Comparison of ENCODE assay signal across 1 cellular context in the genomic region with DNA sequence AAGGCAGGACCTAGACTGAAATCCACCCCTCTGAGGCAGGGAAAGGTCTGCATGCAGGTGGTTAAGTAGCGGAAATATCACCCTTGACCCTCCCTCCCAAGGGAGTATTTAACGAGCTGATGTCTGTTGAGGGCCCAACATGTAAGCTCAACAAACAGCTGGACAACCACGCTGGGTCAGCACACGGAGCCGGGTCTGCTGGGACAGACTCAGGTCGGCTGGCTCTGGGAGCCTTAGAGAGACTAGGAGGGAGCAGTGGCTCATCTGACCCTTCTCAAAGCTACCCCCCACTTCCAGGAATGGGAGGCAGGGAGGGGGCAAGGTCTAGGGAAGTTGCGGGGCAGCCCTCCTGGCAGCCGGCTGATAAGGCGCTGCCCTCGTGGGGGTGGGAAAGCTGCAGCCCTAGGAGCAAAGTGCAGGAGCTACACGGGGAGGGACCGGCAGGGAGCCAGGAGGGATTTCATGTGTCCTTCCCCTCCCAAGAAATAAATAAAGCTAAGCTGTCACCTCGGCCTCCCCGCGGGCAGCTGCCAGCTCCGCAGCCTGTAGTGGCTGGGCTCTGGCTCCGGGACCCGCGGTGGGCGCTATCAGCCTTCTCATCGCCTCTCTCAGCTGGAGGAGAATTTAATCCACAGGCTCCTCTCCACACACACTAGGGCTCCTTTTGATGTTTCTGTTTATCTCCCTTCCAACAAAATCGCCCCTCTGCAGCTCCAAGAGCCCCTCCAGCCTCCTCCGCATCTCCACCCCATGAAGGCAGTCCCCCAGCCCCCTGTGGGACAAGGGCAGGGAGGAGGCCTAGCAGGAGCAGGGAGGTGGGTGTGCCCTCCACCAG.
A peak's percentile ranks its signal among the peaks of the same experiment; 100 is the strongest.
TF ChIP-seq lines count a peak whose summit lies in the region.

No MANE protein-coding gene starts in this region.

TF ChIP-seq in HepG2, 621 proteins besides CTCF, POLR2A, EP300 and RAD21 (continued from another document and continues in another):
- TF ChIP-seq TIGD3 (CRISPR knock-in tag; IDR thresholded peaks at IDR 0.05; ENCODE audit: borderline replicate concordance) (peak; percentile 3; the same call in 1 of the 2 replicates), SALL2 (CRISPR knock-in tag; IDR thresholded peaks at IDR 0.05) (no peak), NCOA2 (CRISPR knock-in tag; IDR thresholded peaks at IDR 0.05) (peak; percentile 60; the same call in 1 of the 2 replicates), DPF2 (CRISPR knock-in tag; IDR thresholded peaks at IDR 0.05; ENCODE audit: borderline replicate concordance, low read depth) (peak; percentile 81), ZNF746 (CRISPR knock-in tag; IDR thresholded peaks at IDR 0.05) (peak; percentile 77), PHF21A (CRISPR knock-in tag; IDR thresholded peaks at IDR 0.05) (peak; percentile 74), CHCHD3 (CRISPR knock-in tag; IDR thresholded peaks at IDR 0.05) (peak; percentile 47; the same call in 1 of the 2 replicates), ZNF747 (CRISPR knock-in tag; IDR thresholded peaks at IDR 0.05; ENCODE audit: borderline replicate concordance) (peak; percentile 78; the same call in 1 of the 2 replicates), GABPB1 (CRISPR knock-in tag; IDR thresholded peaks at IDR 0.05) (peak; percentile 46; the same call in 1 of the 2 replicates), ETV6 (CRISPR knock-in tag; conservative IDR thresholded peaks at IDR 0.05) (0 out of 2 replicates have a peak, but pooled peaks have one; percentile 66), MED8 (CRISPR knock-in tag; IDR thresholded peaks at IDR 0.05; ENCODE audit: insufficient replicate concordance) (peak; percentile 14), KDM6A (CRISPR knock-in tag; IDR thresholded peaks at IDR 0.05; ENCODE audit: low read depth) (peak; percentile 77), NR2C2 (CRISPR knock-in tag; IDR thresholded peaks at IDR 0.05; ENCODE audit: borderline replicate concordance) (peak; percentile 43; the same call in 1 of the 2 replicates), ATF1 (CRISPR knock-in tag; IDR thresholded peaks at IDR 0.05) (0 out of 2 replicates have a peak, but pooled peaks have one; percentile 18), TBP (CRISPR knock-in tag; IDR thresholded peaks at IDR 0.05) (no peak), EED (CRISPR knock-in tag; IDR thresholded peaks at IDR 0.05) (0 out of 2 replicates have a peak, but pooled peaks have one; percentile 31), MYC (CRISPR knock-in tag; IDR thresholded peaks at IDR 0.05; ENCODE audit: borderline replicate concordance) (0 out of 2 replicates have a peak, but pooled peaks have one; percentile 9), SKIL (CRISPR knock-in tag; IDR thresholded peaks at IDR 0.05; ENCODE audit: borderline replicate concordance) (peak; percentile 55; the same call in 1 of the 2 replicates), ZNF629 (CRISPR knock-in tag; conservative IDR thresholded peaks at IDR 0.05) (peak; percentile 32; the same call in 1 of the 2 replicates), HIVEP1 (CRISPR knock-in tag; IDR thresholded peaks at IDR 0.05) (peak; percentile 67; the same call in 1 of the 2 replicates), ZNF33A (CRISPR knock-in tag; IDR thresholded peaks at IDR 0.05; ENCODE audit: borderline replicate concordance) (no peak), PITX1 (CRISPR knock-in tag; IDR thresholded peaks at IDR 0.05) (peak; percentile 19; the same call in 1 of the 2 replicates), UBTF (CRISPR knock-in tag; IDR thresholded peaks at IDR 0.05) (peak; percentile 44; the same call in 1 of the 2 replicates), SALL1 (CRISPR knock-in tag; IDR thresholded peaks at IDR 0.05) (peak; percentile 32), ZNF430 (CRISPR knock-in tag; IDR thresholded peaks at IDR 0.05) (0 out of 2 replicates have a peak, but pooled peaks have one; percentile 20), STAT5B (CRISPR knock-in tag; IDR thresholded peaks at IDR 0.05) (no peak), RBM39 (IDR thresholded peaks at IDR 0.05; ENCODE audit: low read depth, low read length, poor library complexity, severe bottlenecking) (peak; percentile 4), ZNF343 (CRISPR knock-in tag; IDR thresholded peaks at IDR 0.05) (peak; percentile 91), ZNF276 (CRISPR knock-in tag; IDR thresholded peaks at IDR 0.05; ENCODE audit: low read depth) (peak; percentile 80; the same call in 1 of the 2 replicates), NR2F2 (IDR thresholded peaks at IDR 0.05; ENCODE audit: borderline replicate concordance, low read depth) (peak; percentile 48; the same call in 1 of the 2 replicates), ZSCAN31 (CRISPR knock-in tag; IDR thresholded peaks at IDR 0.05; ENCODE audit: low read depth) (0 out of 2 replicates have a peak, but pooled peaks have one; percentile 61), ZKSCAN1 (IDR thresholded peaks at IDR 0.05; ENCODE audit: low read length) (no peak), MAZ (IDR thresholded peaks at IDR 0.05; ENCODE audit: borderline replicate concordance, low read depth, low read length) (no peak), MAZ (CRISPR knock-in tag; IDR thresholded peaks at IDR 0.05; ENCODE audit: low read depth) (peak; percentile 79; the same call in 1 of the 2 replicates), ZSCAN9 (CRISPR knock-in tag; IDR thresholded peaks at IDR 0.05; ENCODE audit: borderline replicate concordance) (0 out of 2 replicates have a peak, but pooled peaks have one; percentile 5), CHD2 (IDR thresholded peaks at IDR 0.05; ENCODE audit: low read depth, low read length) (no peak), DRAP1 (CRISPR knock-in tag; IDR thresholded peaks at IDR 0.05) (peak; percentile 9; the same call in 1 of the 2 replicates), SPEN (CRISPR knock-in tag; IDR thresholded peaks at IDR 0.05; ENCODE audit: low read depth) (peak; percentile 68)
- TF ChIP-seq, protein P1, sequence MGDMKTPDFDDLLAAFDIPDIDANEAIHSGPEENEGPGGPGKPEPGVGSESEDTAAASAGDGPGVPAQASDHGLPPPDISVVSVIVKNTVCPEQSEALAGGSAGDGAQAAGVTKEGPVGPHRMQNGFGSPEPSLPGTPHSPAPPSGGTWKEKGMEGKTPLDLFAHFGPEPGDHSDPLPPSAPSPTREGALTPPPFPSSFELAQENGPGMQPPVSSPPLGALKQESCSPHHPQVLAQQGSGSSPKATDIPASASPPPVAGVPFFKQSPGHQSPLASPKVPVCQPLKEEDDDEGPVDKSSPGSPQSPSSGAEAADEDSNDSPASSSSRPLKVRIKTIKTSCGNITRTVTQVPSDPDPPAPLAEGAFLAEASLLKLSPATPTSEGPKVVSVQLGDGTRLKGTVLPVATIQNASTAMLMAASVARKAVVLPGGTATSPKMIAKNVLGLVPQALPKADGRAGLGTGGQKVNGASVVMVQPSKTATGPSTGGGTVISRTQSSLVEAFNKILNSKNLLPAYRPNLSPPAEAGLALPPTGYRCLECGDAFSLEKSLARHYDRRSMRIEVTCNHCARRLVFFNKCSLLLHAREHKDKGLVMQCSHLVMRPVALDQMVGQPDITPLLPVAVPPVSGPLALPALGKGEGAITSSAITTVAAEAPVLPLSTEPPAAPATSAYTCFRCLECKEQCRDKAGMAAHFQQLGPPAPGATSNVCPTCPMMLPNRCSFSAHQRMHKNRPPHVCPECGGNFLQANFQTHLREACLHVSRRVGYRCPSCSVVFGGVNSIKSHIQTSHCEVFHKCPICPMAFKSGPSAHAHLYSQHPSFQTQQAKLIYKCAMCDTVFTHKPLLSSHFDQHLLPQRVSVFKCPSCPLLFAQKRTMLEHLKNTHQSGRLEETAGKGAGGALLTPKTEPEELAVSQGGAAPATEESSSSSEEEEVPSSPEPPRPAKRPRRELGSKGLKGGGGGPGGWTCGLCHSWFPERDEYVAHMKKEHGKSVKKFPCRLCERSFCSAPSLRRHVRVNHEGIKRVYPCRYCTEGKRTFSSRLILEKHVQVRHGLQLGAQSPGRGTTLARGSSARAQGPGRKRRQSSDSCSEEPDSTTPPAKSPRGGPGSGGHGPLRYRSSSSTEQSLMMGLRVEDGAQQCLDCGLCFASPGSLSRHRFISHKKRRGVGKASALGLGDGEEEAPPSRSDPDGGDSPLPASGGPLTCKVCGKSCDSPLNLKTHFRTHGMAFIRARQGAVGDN (CRISPR knock-in tag; IDR thresholded peaks at IDR 0.05), result peak; percentile 84
- TF ChIP-seq, protein P2, sequence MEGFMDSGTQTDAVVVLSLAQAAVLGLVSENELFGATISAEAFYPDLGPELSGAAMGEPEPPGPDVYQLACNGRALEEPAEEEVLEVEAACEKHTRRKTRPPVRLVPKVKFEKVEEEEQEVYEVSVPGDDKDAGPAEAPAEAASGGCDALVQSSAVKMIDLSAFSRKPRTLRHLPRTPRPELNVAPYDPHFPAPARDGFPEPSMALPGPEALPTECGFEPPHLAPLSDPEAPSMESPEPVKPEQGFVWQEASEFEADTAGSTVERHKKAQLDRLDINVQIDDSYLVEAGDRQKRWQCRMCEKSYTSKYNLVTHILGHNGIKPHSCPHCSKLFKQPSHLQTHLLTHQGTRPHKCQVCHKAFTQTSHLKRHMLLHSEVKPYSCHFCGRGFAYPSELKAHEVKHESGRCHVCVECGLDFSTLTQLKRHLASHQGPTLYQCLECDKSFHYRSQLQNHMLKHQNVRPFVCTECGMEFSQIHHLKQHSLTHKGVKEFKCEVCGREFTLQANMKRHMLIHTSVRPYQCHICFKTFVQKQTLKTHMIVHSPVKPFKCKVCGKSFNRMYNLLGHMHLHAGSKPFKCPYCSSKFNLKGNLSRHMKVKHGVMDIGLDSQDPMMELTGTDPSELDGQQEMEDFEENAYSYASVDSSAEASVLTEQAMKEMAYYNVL (CRISPR knock-in tag; IDR thresholded peaks at IDR 0.05; ENCODE audit: borderline replicate concordance), result 0 out of 2 replicates have a peak, but pooled peaks have one; percentile 47
- TF ChIP-seq, protein P3, sequence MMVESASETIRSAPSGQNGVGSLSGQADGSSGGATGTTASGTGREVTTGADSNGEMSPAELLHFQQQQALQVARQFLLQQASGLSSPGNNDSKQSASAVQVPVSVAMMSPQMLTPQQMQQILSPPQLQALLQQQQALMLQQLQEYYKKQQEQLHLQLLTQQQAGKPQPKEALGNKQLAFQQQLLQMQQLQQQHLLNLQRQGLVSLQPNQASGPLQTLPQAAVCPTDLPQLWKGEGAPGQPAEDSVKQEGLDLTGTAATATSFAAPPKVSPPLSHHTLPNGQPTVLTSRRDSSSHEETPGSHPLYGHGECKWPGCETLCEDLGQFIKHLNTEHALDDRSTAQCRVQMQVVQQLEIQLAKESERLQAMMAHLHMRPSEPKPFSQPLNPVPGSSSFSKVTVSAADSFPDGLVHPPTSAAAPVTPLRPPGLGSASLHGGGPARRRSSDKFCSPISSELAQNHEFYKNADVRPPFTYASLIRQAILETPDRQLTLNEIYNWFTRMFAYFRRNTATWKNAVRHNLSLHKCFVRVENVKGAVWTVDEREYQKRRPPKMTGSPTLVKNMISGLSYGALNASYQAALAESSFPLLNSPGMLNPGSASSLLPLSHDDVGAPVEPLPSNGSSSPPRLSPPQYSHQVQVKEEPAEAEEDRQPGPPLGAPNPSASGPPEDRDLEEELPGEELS (CRISPR knock-in tag; IDR thresholded peaks at IDR 0.05), result peak; percentile 82; the same call in 1 of the 2 replicates
